Comparison of ENCODE assay signal across 16 cellular contexts in the genomic region with DNA sequence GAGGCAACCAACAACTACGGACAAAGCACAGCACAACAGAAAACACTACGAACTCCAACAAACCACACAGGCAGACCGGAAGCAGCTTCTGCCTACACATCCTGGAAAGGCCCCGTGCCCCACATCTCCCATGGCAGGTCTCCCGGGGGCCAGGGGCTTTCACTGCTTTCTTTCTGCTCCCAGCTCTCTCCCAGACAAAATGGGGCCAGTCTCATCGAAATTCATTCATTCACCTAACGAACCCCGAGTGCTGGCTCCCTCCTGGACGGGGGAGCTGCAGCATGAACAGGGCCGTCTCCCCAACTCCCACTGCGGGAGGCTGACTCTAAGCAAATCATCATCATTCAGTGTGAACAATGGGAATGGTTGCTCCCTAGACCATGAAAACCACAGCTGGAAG.
"Had no signal": no experiment of that assay in that cellular context is flagged by ENCODE, and none has a peak within 500 bp of the region (broad histone marks: within the 10 kb centered on the region; RNA-seq: fewer than 3 reads in every experiment).

No MANE protein-coding gene starts in this region.

- H3K9me3 ChIP-seq: neutrophil, thyroid gland had no signal

- H3K36me3 ChIP-seq: heart left ventricle, left ventricle myocardium inferior, lower lobe of right lung, neutrophil, thyroid gland had no signal

- H3K27me3 ChIP-seq: heart left ventricle, neutrophil, thyroid gland had no signal

- ATAC-seq: heart left ventricle; lower lobe of right lung; natural killer cell treated with Interleukin-12 subunit alpha and Interleukin-12 subunit beta and Interleukin-15 and Interleukin-18, amount 100 ng/mL, for 72 hours; right cardiac atrium had no signal

- H3K27ac ChIP-seq: heart left ventricle, left ventricle myocardium inferior, lower lobe of right lung, neutrophil, thyroid gland had no signal

- H3K36me3 Mint-ChIP-seq: type B pancreatic cell had no signal

- H3K4me2 ChIP-seq: smooth muscle cell had no signal

- DNase-seq: cerebellar nuclear complex; dermis blood vessel endothelial cell; heart left ventricle; hippocampal formation; left ventricle myocardium inferior; lower lobe of right lung; right cardiac atrium; stimulated activated CD4-positive, alpha-beta T cell treated with anti-CD3 and anti-CD28 coated beads, Interleukin-2, amount 100 ng/mL, for 48 hours; stimulated activated naive CD4-positive, alpha-beta T cell treated with Interleukin-2 at 50 U/mL for 16 hours; thyroid gland had no signal

- H3K4me1 Mint-ChIP-seq: mesothelial cell of epicardium had no signal

- H3K4me3 Mint-ChIP-seq: memory B cell; mesothelial cell of epicardium; natural killer cell treated with Interleukin-12 subunit alpha and Interleukin-12 subunit beta and Interleukin-15 and Interleukin-18, amount 100 ng/mL, for 72 hours; type B pancreatic cell had no signal

- H3K27me3 Mint-ChIP-seq: type B pancreatic cell had no signal

- H3K4me3 ChIP-seq: heart left ventricle, left ventricle myocardium inferior, lower lobe of right lung, smooth muscle cell, thyroid gland had no signal

- H3K4me1 ChIP-seq: lower lobe of right lung, thyroid gland had no signal

- H3K27ac Mint-ChIP-seq: memory B cell; mesothelial cell of epicardium; natural killer cell treated with Interleukin-12 subunit alpha and Interleukin-12 subunit beta and Interleukin-15 and Interleukin-18, amount 100 ng/mL, for 72 hours; type B pancreatic cell had no signal
